In the genomic region with DNA sequence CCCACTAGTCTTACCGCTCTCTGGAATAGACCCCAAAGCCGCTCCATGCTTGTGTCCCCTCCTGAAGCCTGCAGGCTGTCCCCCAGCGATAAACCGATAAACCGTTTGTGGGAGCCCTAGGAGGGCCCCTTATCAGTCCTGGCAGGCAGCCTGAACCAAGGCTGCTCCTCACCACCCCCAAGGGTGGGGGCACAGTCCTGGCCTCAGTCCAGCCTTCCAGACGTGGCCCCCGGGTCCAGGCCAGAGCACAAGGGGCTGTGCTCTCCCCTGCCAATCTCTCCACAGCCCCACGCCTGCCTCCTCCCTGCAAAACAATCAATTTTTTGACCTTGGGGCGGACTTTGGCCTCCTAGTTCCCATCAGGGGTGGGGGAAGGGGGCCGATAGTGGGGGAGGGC, we compare ENCODE assay signal across 21 cellular contexts. TPM values are rescaled to one million over a fixed set of nuclear protein-coding genes. Genes with fewer than 3 reads are reported as not detected.
DNase-seq lines count a peak whose midpoint lies in the region; ATAC-seq, FAIRE-seq and TF ChIP-seq lines count a peak whose summit lies in the region.
"Had no signal": no experiment of that assay in that cellular context is flagged by ENCODE, and none has a peak within 500 bp of the region (broad histone marks: within the 10 kb centered on the region; RNA-seq: fewer than 3 reads in every experiment).

A gene (minus strand): TSS at position 90 of the 397 bp plus-strand sequence. CDS start 43 bp downstream, at position 47.

- no peaks in the 10 kb centered on the region for H3K36me3 ChIP-seq in pancreas
- H3K36me3 ChIP-seq: heart left ventricle had no signal

- TF ChIP-seq POLR2A in erythroblast (IDR thresholded peaks at IDR 0.05; ENCODE audit: low read length) = peak; percentile 59

- H3K27me3 ChIP-seq in pancreas (no peaks in the 10 kb centered on the region), foreskin keratinocyte (peaks cover 4% of the 10 kb centered on the region)

- no peaks in the 10 kb centered on the region for H3K9me3 ChIP-seq in pancreas
- H3K9me3 ChIP-seq: heart left ventricle had no signal

- 8 to 17% methylated on average over 10 of the region's 10 CpGs for WGBS in pancreas, 2 donors

- H3K4me1 Mint-ChIP-seq in activated CD4-positive, alpha-beta T cell treated with anti-CD3 and anti-CD28 coated beads, Interleukin-2, amount 10 ng/mL, durations not matched to agents 7 days and 5 days = no peaks in the 10 kb centered on the region
- H3K4me1 Mint-ChIP-seq: neural crest cell had no signal

- no peak within 1 kb of the TSS for H3K27ac ChIP-seq in pancreas
- H3K27ac ChIP-seq in foreskin keratinocyte = no peak within 1 kb of the TSS
- H3K27ac ChIP-seq: heart left ventricle had no signal

- no peaks in the 10 kb centered on the region for H3K36me3 Mint-ChIP-seq in activated CD4-positive, alpha-beta T cell treated with anti-CD3 and anti-CD28 coated beads, Interleukin-2, amount 10 ng/mL, durations not matched to agents 7 days and 5 days (ENCODE audit: low read depth)
- H3K36me3 Mint-ChIP-seq: CD4-positive, CD25-positive, alpha-beta regulatory T cell; type B pancreatic cell had no signal

- no peaks in the 10 kb centered on the region for H3K9me3 Mint-ChIP-seq in activated CD4-positive, alpha-beta T cell treated with anti-CD3 and anti-CD28 coated beads, Interleukin-2, amount 10 ng/mL, durations not matched to agents 7 days and 5 days
- H3K9me3 Mint-ChIP-seq: CD4-positive, CD25-positive, alpha-beta regulatory T cell; neural crest cell; stimulated activated naive CD8-positive, alpha-beta T cell treated with anti-CD3 and anti-CD28 coated beads, Interleukin-15, Interleukin-2, amounts not matched to agents 100 ng/mL and 50 ng/mL, for 24 hours; type B pancreatic cell had no signal

- H3K4me3 Mint-ChIP-seq in activated CD4-positive, alpha-beta T cell treated with anti-CD3 and anti-CD28 coated beads, Interleukin-2, amount 10 ng/mL, durations not matched to agents 7 days and 5 days = no peak within 1 kb of the TSS
- H3K4me3 Mint-ChIP-seq: CD4-positive, CD25-positive, alpha-beta regulatory T cell; neural crest cell; stimulated activated naive CD8-positive, alpha-beta T cell treated with anti-CD3 and anti-CD28 coated beads, Interleukin-15, Interleukin-2, amounts not matched to agents 100 ng/mL and 50 ng/mL, for 24 hours; type B pancreatic cell had no signal

- H3K4me1 ChIP-seq in pancreas (peaks cover 0 to 3% (median 0%) of the 10 kb centered on the region in 3 donors), foreskin keratinocyte (no peaks in the 10 kb centered on the region)
- H3K4me1 ChIP-seq: heart left ventricle had no signal

- intact Hi-C loops in pancreas (cut with DNase I) = no loop called here

- POLR2A ChIA-PET in activated CD4-positive, alpha-beta T cell treated with anti-CD3 and anti-CD28 coated beads, Interleukin-2, amount 10 ng/mL, durations not matched to agents 7 days and 5 days (lab: Charles Lee) = no interaction called here

- FAIRE-seq in pancreas (lab: Jason Lieb, UNC) = no peak

- TF ChIP-seq CTCF in pancreas (IDR thresholded peaks at IDR 0.05) = no peak
- no peak for TF ChIP-seq CTCF in foreskin keratinocyte (conservative IDR thresholded peaks at IDR 0.05)

- CTCF ChIA-PET in activated CD4-positive, alpha-beta T cell treated with anti-CD3 and anti-CD28 coated beads, Interleukin-2, amount 10 ng/mL, durations not matched to agents 7 days and 5 days (lab: Charles Lee) = interaction anchor here (1.2 kb wide), 1 partner anchor 11 kb away, joined by 3 read pairs; no protein-coding TSS in a partner anchor

- H3K27ac Mint-ChIP-seq in activated CD4-positive, alpha-beta T cell treated with anti-CD3 and anti-CD28 coated beads, Interleukin-2, amount 10 ng/mL, durations not matched to agents 7 days and 5 days = peak within 1 kb of the TSS; percentile 36
- H3K27ac Mint-ChIP-seq: CD4-positive, CD25-positive, alpha-beta regulatory T cell; stimulated activated naive CD8-positive, alpha-beta T cell treated with anti-CD3 and anti-CD28 coated beads, Interleukin-15, Interleukin-2, amounts not matched to agents 100 ng/mL and 50 ng/mL, for 24 hours; type B pancreatic cell had no signal

- ATAC-seq in pancreas (peak in 3 of 4 donors; percentile 16 to 52 (median 34)), GM19452 (IDR thresholded peaks at IDR 0.05; ENCODE audit: unreplicated experiment) (no peak), foreskin keratinocyte (no peak)

- H3K4me3 ChIP-seq in pancreas = no peak within 1 kb of the TSS
- H3K4me3 ChIP-seq: heart left ventricle had no signal

- DNase-seq in activated CD4-positive, alpha-beta T cell treated with anti-CD3 and anti-CD28 coated beads, Interleukin-2, amount 10 ng/mL, durations not matched to agents 7 days and 5 days = no peak
- no peak for DNase-seq in activated CD4-positive, alpha-beta T cell treated with anti-CD3 and anti-CD28 coated beads for 4 hours
- DNase-seq in OCI-M1 (lab: John Stamatoyannopoulos, UW) (peak; percentile 98), erythroblast (lab: John Stamatoyannopoulos, UW) (peak; percentile 96 to 99), pancreas (no peak), foreskin keratinocyte (no peak)
- DNase-seq in stimulated activated naive CD4-positive, alpha-beta T cell (lab: John Stamatoyannopoulos, UW) = no peak
- DNase-seq: CD4-positive, CD25-positive, alpha-beta regulatory T cell; DMS79 treated with DMSO at 0.1 percent for 48 hours; heart left ventricle; islet precursor cell; mesenchymal stem cell; NCI-H1930; NCI-H446 treated with DMSO at 0.1 percent for 48 hours; retina; SHP77 treated with DMSO at 0.1 percent for 48 hours had no signal

- peaks cover 2% of the 10 kb centered on the region for H3K27me3 Mint-ChIP-seq in activated CD4-positive, alpha-beta T cell treated with anti-CD3 and anti-CD28 coated beads, Interleukin-2, amount 10 ng/mL, durations not matched to agents 7 days and 5 days

RNA-seq across cellular contexts. Expression of the gene that starts here (rescaled TPM):
- 1 to 10 TPM; 7.3 to 9.8 TPM for total RNA-seq in activated CD4-positive, alpha-beta T cell treated with anti-CD3 and anti-CD28 coated beads, Interleukin-2, amount 10 ng/mL, durations not matched to agents 7 days and 5 days
- total RNA-seq in pancreas (1 to 10 TPM in 3 of 6 donors, under 1 TPM in 3; 0.28 to 1.2 (median 0.76) TPM), foreskin keratinocyte (0.34 and 0.39 TPM in 2 replicates)
- polyA plus RNA-seq in pancreas (1 to 10 TPM; 1.1 to 1.2 TPM), foreskin keratinocyte (0.57 and 0.70 TPM in 2 replicates)
- total RNA-seq: HT1080 had no signal

Comparison
In these comparisons a context has a peak if more than half of its experiments do, and no peak if none do; other contexts are left out.
1. DNase-seq: peak in OCI-M1 (single experiment) and erythroblast (2 of 2); none in activated CD4-positive, alpha-beta T cell treated with anti-CD3 and anti-CD28 coated beads, Interleukin-2, amount 10 ng/mL, durations not matched to agents 7 days and 5 days (single experiment), activated CD4-positive, alpha-beta T cell treated with anti-CD3 and anti-CD28 coated beads for 4 hours (0 of 2), pancreas (0 of 6), stimulated activated naive CD4-positive, alpha-beta T cell (0 of 6) and foreskin keratinocyte (0 of 2).
2. ATAC-seq: peak in pancreas (3 of 4); none in GM19452 (single experiment) and foreskin keratinocyte (single experiment).